In the genomic region with DNA sequence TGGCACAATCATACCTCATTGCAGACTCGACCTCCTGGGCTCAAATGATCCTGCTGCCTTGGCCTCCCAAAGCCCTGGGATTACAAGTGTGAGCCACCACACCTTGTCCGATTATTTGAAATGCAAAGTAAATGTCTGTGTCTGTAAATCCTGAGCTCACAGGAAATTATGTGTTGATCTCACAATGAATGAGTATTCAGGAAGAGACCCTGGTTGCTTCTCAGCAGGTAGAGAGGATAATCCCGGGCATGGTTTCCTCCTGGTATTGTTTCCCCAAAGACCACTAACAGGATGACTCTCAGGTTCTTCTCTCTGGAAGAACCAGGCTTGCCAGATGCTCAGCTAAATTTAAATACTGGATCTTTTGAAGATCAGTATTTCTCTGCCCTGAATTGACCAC, we compare ENCODE assay signal across 28 cellular contexts.
"Had no signal": no experiment of that assay in that cellular context is flagged by ENCODE, and none has a peak within 500 bp of the region (broad histone marks: within the 10 kb centered on the region; RNA-seq: fewer than 3 reads in every experiment).

No MANE protein-coding gene starts in this region.

- H3K27me3 ChIP-seq: brain microvascular endothelial cell, cardiac muscle cell had no signal

- ATAC-seq: activated T-helper 17 cell treated with anti-CD3 and anti-CD28 coated beads, Interleukin-2, amount 50 U/mL, for 72 hours; Panc1; Right ventricle myocardium inferior; T-cell had no signal

- DNase-seq: activated CD4-positive, alpha-beta memory T cell treated with anti-CD3 and anti-CD28 coated beads, Interleukin-2, amount 10 ng/mL, durations not matched to agents 7 days and 5 days; activated CD4-positive, alpha-beta T cell treated with anti-CD3 and anti-CD28 coated beads, Interleukin-2, amount 10 ng/mL, durations not matched to agents 7 days and 5 days; activated CD4-positive, CD25-positive, alpha-beta regulatory T cell; activated gamma-delta T cell; activated naive CD4-positive, alpha-beta T cell treated with anti-CD3 and anti-CD28 coated beads, Interleukin-2, amount 10 ng/mL, durations not matched to agents 7 days and 5 days; activated naive CD8-positive, alpha-beta T cell treated with anti-CD3 and anti-CD28 coated beads for 36 hours; activated T-cell treated with anti-CD3 and anti-CD28 coated beads for 4 hours; brain microvascular endothelial cell; Kasumi-1; NCI-H1105 treated with DMSO at 0.1 percent for 48 hours; NCI-H1436 treated with DMSO at 0.1 percent for 48 hours; NCI-H187; NCI-H2081; NCI-H2171; NCI-H2227 treated with DMSO at 0.1 percent for 48 hours; NCI-H446 treated with DMSO at 0.1 percent for 48 hours; NCI-H524 treated with DMSO at 0.1 percent for 48 hours; NCI-H748 treated with DMSO at 0.1 percent for 48 hours; OCI-M1; RPMI8226; T-cell; T-helper 2 cell; T1000 had no signal

- H3K36me3 ChIP-seq: brain microvascular endothelial cell, cardiac muscle cell had no signal

- H3K4me3 Mint-ChIP-seq: activated CD4-positive, alpha-beta memory T cell treated with anti-CD3 and anti-CD28 coated beads, Interleukin-2, amount 10 ng/mL, durations not matched to agents 7 days and 5 days; activated CD4-positive, alpha-beta T cell treated with anti-CD3 and anti-CD28 coated beads, Interleukin-2, amount 10 ng/mL, durations not matched to agents 7 days and 5 days; activated naive CD4-positive, alpha-beta T cell treated with anti-CD3 and anti-CD28 coated beads, Interleukin-2, amount 10 ng/mL, durations not matched to agents 7 days and 5 days; activated naive CD8-positive, alpha-beta T cell treated with anti-CD3 and anti-CD28 coated beads for 36 hours; activated T-helper 17 cell treated with anti-CD3 and anti-CD28 coated beads, Interleukin-2, amount 50 U/mL, for 72 hours; T-cell had no signal

- H3K9me3 Mint-ChIP-seq: activated CD4-positive, alpha-beta memory T cell treated with anti-CD3 and anti-CD28 coated beads, Interleukin-2, amount 10 ng/mL, durations not matched to agents 7 days and 5 days; activated CD4-positive, alpha-beta T cell treated with anti-CD3 and anti-CD28 coated beads, Interleukin-2, amount 10 ng/mL, durations not matched to agents 7 days and 5 days; activated naive CD4-positive, alpha-beta T cell treated with anti-CD3 and anti-CD28 coated beads, Interleukin-2, amount 10 ng/mL, durations not matched to agents 7 days and 5 days; activated naive CD8-positive, alpha-beta T cell treated with anti-CD3 and anti-CD28 coated beads for 36 hours; activated T-helper 17 cell treated with anti-CD3 and anti-CD28 coated beads, Interleukin-2, amount 50 U/mL, for 72 hours; T-cell had no signal

- H3K27ac Mint-ChIP-seq: activated CD4-positive, alpha-beta memory T cell treated with anti-CD3 and anti-CD28 coated beads, Interleukin-2, amount 10 ng/mL, durations not matched to agents 7 days and 5 days; activated CD4-positive, alpha-beta T cell treated with anti-CD3 and anti-CD28 coated beads, Interleukin-2, amount 10 ng/mL, durations not matched to agents 7 days and 5 days; activated naive CD4-positive, alpha-beta T cell treated with anti-CD3 and anti-CD28 coated beads, Interleukin-2, amount 10 ng/mL, durations not matched to agents 7 days and 5 days; activated naive CD8-positive, alpha-beta T cell treated with anti-CD3 and anti-CD28 coated beads for 36 hours had no signal

- H3K27me3 Mint-ChIP-seq: activated CD4-positive, alpha-beta memory T cell treated with anti-CD3 and anti-CD28 coated beads, Interleukin-2, amount 10 ng/mL, durations not matched to agents 7 days and 5 days; activated CD4-positive, alpha-beta T cell treated with anti-CD3 and anti-CD28 coated beads, Interleukin-2, amount 10 ng/mL, durations not matched to agents 7 days and 5 days; activated naive CD4-positive, alpha-beta T cell treated with anti-CD3 and anti-CD28 coated beads, Interleukin-2, amount 10 ng/mL, durations not matched to agents 7 days and 5 days; activated naive CD8-positive, alpha-beta T cell treated with anti-CD3 and anti-CD28 coated beads for 36 hours; activated T-helper 17 cell treated with anti-CD3 and anti-CD28 coated beads, Interleukin-2, amount 50 U/mL, for 72 hours; T-cell had no signal

- H3K27ac ChIP-seq: brain microvascular endothelial cell, cardiac muscle cell, SK-N-MC had no signal

- H3K36me3 Mint-ChIP-seq: activated naive CD4-positive, alpha-beta T cell treated with anti-CD3 and anti-CD28 coated beads, Interleukin-2, amount 10 ng/mL, durations not matched to agents 7 days and 5 days; activated naive CD8-positive, alpha-beta T cell treated with anti-CD3 and anti-CD28 coated beads for 36 hours; T-cell had no signal

- H3K4me3 ChIP-seq: cardiac muscle cell, SK-N-MC had no signal
